In the genomic region with DNA sequence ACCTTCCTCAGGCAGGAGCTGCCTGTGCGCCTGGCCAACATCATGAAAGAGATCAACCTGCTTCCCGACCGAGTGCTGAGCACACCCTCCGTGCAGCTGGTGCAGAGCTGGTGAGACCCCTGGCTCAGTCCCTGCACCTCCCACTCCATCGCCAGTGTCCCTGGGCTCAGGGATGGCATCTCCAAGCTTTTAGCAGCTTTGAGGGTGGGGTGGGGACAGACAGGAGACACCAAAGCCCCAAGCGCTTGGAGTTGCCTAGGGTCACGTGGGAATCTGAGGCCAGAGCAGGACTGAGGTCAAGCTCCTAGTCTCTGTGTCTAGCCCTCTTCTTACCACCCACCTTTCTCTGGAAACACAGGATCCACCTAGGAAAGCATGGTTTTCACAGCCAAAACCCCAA, we compare ENCODE assay signal across 21 cellular contexts. TPM values are rescaled to one million over a fixed set of nuclear protein-coding genes. Genes with fewer than 3 reads are reported as not detected.
DNase-seq lines count a peak whose midpoint lies in the region; ATAC-seq and TF ChIP-seq lines count a peak whose summit lies in the region.
"Had no signal": no experiment of that assay in that cellular context is flagged by ENCODE, and none has a peak within 500 bp of the region (broad histone marks: within the 10 kb centered on the region; RNA-seq: fewer than 3 reads in every experiment).

No MANE protein-coding gene starts in this region.

- intact Hi-C loops in CD8-positive, alpha-beta T cell (cut with DNase I, micrococcal nuclease), result loop anchor here in 1 of 2 experiments (10.0 kb wide), 1 partner anchor 393 kb away; a partner anchor contains a TSS
- intact Hi-C loops in activated CD4-positive, alpha-beta memory T cell treated with anti-CD3 and anti-CD28 coated beads for 36 hours (cut with micrococcal nuclease), result no loop called here

- no peak overlapping the region for H3K9ac ChIP-seq in smooth muscle cell (ENCODE audit: low read depth)

- POLR2A ChIA-PET in CD8-positive, alpha-beta T cell (lab: Charles Lee), result interaction anchor here (0.7 kb wide), 1 partner anchor 64 kb away, joined by 3 read pairs; no protein-coding TSS in a partner anchor
- POLR2A ChIA-PET in activated CD4-positive, alpha-beta memory T cell treated with anti-CD3 and anti-CD28 coated beads for 36 hours (lab: Charles Lee), result no interaction called here

- peak overlapping the region; percentile 56 for H3K4me3 Mint-ChIP-seq in CD8-positive, alpha-beta T cell
- peak overlapping the region; percentile 69 to 100 (median 77) for H3K4me3 Mint-ChIP-seq in nephron
- H3K4me3 Mint-ChIP-seq in activated CD4-positive, alpha-beta memory T cell treated with anti-CD3 and anti-CD28 coated beads for 36 hours, result no peak overlapping the region
- H3K4me3 Mint-ChIP-seq: stimulated activated naive CD8-positive, alpha-beta T cell treated with anti-CD3 and anti-CD28 coated beads, Interleukin-15, amount 100 ng/mL, for 72 hours; T-helper 2 cell treated with Interferon-gamma antibody and Interleukin-4, amounts not matched to agents 5 μg/mL and 100 μg/mL, for 36 hours had no signal

- peaks cover 5% of the 10 kb centered on the region for H3K36me3 ChIP-seq in CD8-positive, alpha-beta T cell (ENCODE audit: insufficient read depth, low read length)
- H3K36me3 ChIP-seq in smooth muscle cell (ENCODE audit: low read depth), result no peaks in the 10 kb centered on the region
- H3K36me3 ChIP-seq: brain microvascular endothelial cell, prostate gland had no signal

- CTCF ChIA-PET in CD8-positive, alpha-beta T cell (lab: Charles Lee), result interaction anchor here (1.3 to 5.5 kb wide), 6 partner anchors 10 to 102 kb away, joined by 3 to 42 read pairs (median 6); no protein-coding TSS in a partner anchor
- CTCF ChIA-PET in activated CD4-positive, alpha-beta memory T cell treated with anti-CD3 and anti-CD28 coated beads for 36 hours (lab: Charles Lee), result interaction anchor here (1.4 to 3.4 kb wide), 3 partner anchors 10 to 20 kb away, joined by 5 to 24 read pairs (median 9); no protein-coding TSS in a partner anchor

- no peaks in the 10 kb centered on the region for H3K27me3 Mint-ChIP-seq in CD8-positive, alpha-beta T cell (ENCODE audit: low read depth)
- H3K27me3 Mint-ChIP-seq in nephron (ENCODE audit: low read depth), result peaks cover 3% of the 10 kb centered on the region
- H3K27me3 Mint-ChIP-seq in activated CD4-positive, alpha-beta memory T cell treated with anti-CD3 and anti-CD28 coated beads for 36 hours, result no peaks in the 10 kb centered on the region
- H3K27me3 Mint-ChIP-seq: stimulated activated naive CD8-positive, alpha-beta T cell treated with anti-CD3 and anti-CD28 coated beads, Interleukin-15, amount 100 ng/mL, for 72 hours had no signal

- H3F3A ChIP-seq in smooth muscle cell (ENCODE audit: low read depth), result peaks cover 7% of the 10 kb centered on the region

- TF ChIP-seq CTCF in CD8-positive, alpha-beta T cell (IDR thresholded peaks at IDR 0.05), result no peak
- TF ChIP-seq CTCF in nephron (IDR thresholded peaks at IDR 0.05; ENCODE audit: unreplicated experiment in 3 of 3) (no peak), smooth muscle cell (IDR thresholded peaks at IDR 0.05; ENCODE audit: borderline replicate concordance, insufficient read depth, poor library complexity, severe bottlenecking) (no peak)

- no peak overlapping the region for H3K4me2 ChIP-seq in smooth muscle cell

- peaks cover 8% of the 10 kb centered on the region for H3K79me2 ChIP-seq in smooth muscle cell (ENCODE audit: low read depth)

- no peaks in the 10 kb centered on the region for H4K20me1 ChIP-seq in smooth muscle cell (ENCODE audit: low read depth)

- peaks cover 52% of the 10 kb centered on the region for H3K36me3 Mint-ChIP-seq in CD8-positive, alpha-beta T cell
- H3K36me3 Mint-ChIP-seq in nephron (ENCODE audit: low read depth), result peaks cover 15% of the 10 kb centered on the region
- H3K36me3 Mint-ChIP-seq in activated CD4-positive, alpha-beta memory T cell treated with anti-CD3 and anti-CD28 coated beads for 36 hours, result peaks cover 3% of the 10 kb centered on the region

- H3K9me3 Mint-ChIP-seq in CD8-positive, alpha-beta T cell, result no peaks in the 10 kb centered on the region
- no peaks in the 10 kb centered on the region for H3K9me3 Mint-ChIP-seq in nephron
- H3K9me3 Mint-ChIP-seq in activated CD4-positive, alpha-beta memory T cell treated with anti-CD3 and anti-CD28 coated beads for 36 hours, result no peaks in the 10 kb centered on the region
- H3K9me3 Mint-ChIP-seq: stimulated activated naive CD8-positive, alpha-beta T cell treated with anti-CD3 and anti-CD28 coated beads, Interleukin-15, amount 100 ng/mL, for 72 hours; T-helper 2 cell treated with Interferon-gamma antibody and Interleukin-4, amounts not matched to agents 5 μg/mL and 100 μg/mL, for 36 hours had no signal

- no peak for DNase-seq in CD8-positive, alpha-beta T cell
- no peak for DNase-seq in activated CD4-positive, alpha-beta memory T cell treated with anti-CD3 and anti-CD28 coated beads for 36 hours
- DNase-seq in smooth muscle cell (lab: John Stamatoyannopoulos, UW; ENCODE audit: unreplicated experiment), result no peak
- DNase-seq: activated CD4-positive, CD25-positive, alpha-beta regulatory T cell treated with anti-CD3 and anti-CD28 coated beads, Interleukin-2, amount 50 U/mL, for 72 hours; activated CD8-positive, alpha-beta memory T cell treated with anti-CD3 and anti-CD28 coated beads, Interleukin-2, amount 50 U/mL, for 4 hours; activated naive CD4-positive, alpha-beta T cell treated with Interleukin-2 at 50 U/mL for 16 hours; brain microvascular endothelial cell; GDM1; hypothalamus; Karpas-422; left colon; NCI-H1417; NCI-H446 treated with DMSO at 0.1 percent for 48 hours; SHP77 treated with DMSO at 0.1 percent for 48 hours; stimulated activated CD4-positive, alpha-beta T cell treated with anti-CD3 and anti-CD28 coated beads, Interleukin-15, amount 100 ng/mL, for 24 hours; stimulated activated naive CD8-positive, alpha-beta T cell treated with anti-CD3 and anti-CD28 coated beads, Interleukin-15, amount 100 ng/mL, for 72 hours had no signal

- 82% methylated on average over 7 of the region's 7 CpGs for WGBS in smooth muscle cell (ENCODE audit: low lambda C conversion rate)

- H3K27ac ChIP-seq in CD8-positive, alpha-beta T cell (ENCODE audit: low read depth, low read length), result no peak overlapping the region
- peak overlapping the region; percentile 91 for H3K27ac ChIP-seq in cingulate gyrus (ENCODE audit: low read depth, low read length)
- no peak overlapping the region for H3K27ac ChIP-seq in smooth muscle cell (ENCODE audit: low read depth)
- H3K27ac ChIP-seq: brain microvascular endothelial cell, prostate gland had no signal

- peaks cover 42% of the 10 kb centered on the region for H3K4me1 Mint-ChIP-seq in CD8-positive, alpha-beta T cell (ENCODE audit: low read depth)
- H3K4me1 Mint-ChIP-seq in nephron, result peaks cover 49% of the 10 kb centered on the region
- H3K4me1 Mint-ChIP-seq in activated CD4-positive, alpha-beta memory T cell treated with anti-CD3 and anti-CD28 coated beads for 36 hours (ENCODE audit: low read depth), result peaks cover 21% of the 10 kb centered on the region

- H2AFZ ChIP-seq in smooth muscle cell (ENCODE audit: low read depth), result no peak overlapping the region

- H3K4me1 ChIP-seq in CD8-positive, alpha-beta T cell (ENCODE audit: insufficient read depth, low read length), result peaks cover 15% of the 10 kb centered on the region
- peaks cover 24% of the 10 kb centered on the region for H3K4me1 ChIP-seq in smooth muscle cell (ENCODE audit: low read depth)

- no peaks in the 10 kb centered on the region for H3K27me3 ChIP-seq in CD8-positive, alpha-beta T cell (ENCODE audit: insufficient read depth, low read length)
- H3K27me3 ChIP-seq in smooth muscle cell (ENCODE audit: low read depth), result no peaks in the 10 kb centered on the region
- H3K27me3 ChIP-seq: brain microvascular endothelial cell had no signal

- no peaks in the 10 kb centered on the region for H3K9me3 ChIP-seq in CD8-positive, alpha-beta T cell (ENCODE audit: low read length)
- no peaks in the 10 kb centered on the region for H3K9me3 ChIP-seq in smooth muscle cell (replicated peaks; ENCODE audit: low read depth)
- H3K9me3 ChIP-seq: prostate gland had no signal

- no peak overlapping the region for H3K4me3 ChIP-seq in CD8-positive, alpha-beta T cell (ENCODE audit: low read depth, low read length)
- no peak overlapping the region for H3K4me3 ChIP-seq in smooth muscle cell
- H3K4me3 ChIP-seq: prostate gland had no signal

- H3K27ac Mint-ChIP-seq in CD8-positive, alpha-beta T cell, result no peak overlapping the region
- no peak overlapping the region for H3K27ac Mint-ChIP-seq in nephron
- no peak overlapping the region for H3K27ac Mint-ChIP-seq in activated CD4-positive, alpha-beta memory T cell treated with anti-CD3 and anti-CD28 coated beads for 36 hours
- H3K27ac Mint-ChIP-seq: T-helper 2 cell treated with Interferon-gamma antibody and Interleukin-4, amounts not matched to agents 5 μg/mL and 100 μg/mL, for 36 hours had no signal

- ATAC-seq in CD8-positive, alpha-beta T cell, result no peak
- ATAC-seq in GM19452 (IDR thresholded peaks at IDR 0.05; ENCODE audit: unreplicated experiment), result no peak
- ATAC-seq: left colon; stimulated activated naive CD8-positive, alpha-beta T cell treated with anti-CD3 and anti-CD28 coated beads, Interleukin-15, amount 100 ng/mL, for 72 hours had no signal

RNA-seq across cellular contexts. Expression of a gene that starts 2.3 kb away (rescaled TPM):
- 10 to 100 TPM in 1 of 2 experiments, 1 to 10 TPM in 1; 8.4 to 10.4 TPM for total RNA-seq in CD8-positive, alpha-beta T cell
- total RNA-seq in activated CD4-positive, alpha-beta memory T cell treated with anti-CD3 and anti-CD28 coated beads for 36 hours, result 10 to 100 TPM; 13.3 to 14.6 TPM
- total RNA-seq in smooth muscle cell, result 21.7 and 28.2 TPM in 2 replicates
- 34.3 and 36.5 TPM in 2 replicates for polyA plus RNA-seq in smooth muscle cell

RNA-seq across cellular contexts. Expression of a gene that starts 32.5 kb away (rescaled TPM):
- under 1 TPM; 0.31 to 0.62 TPM for total RNA-seq in CD8-positive, alpha-beta T cell
- total RNA-seq in activated CD4-positive, alpha-beta memory T cell treated with anti-CD3 and anti-CD28 coated beads for 36 hours, result 1 to 10 TPM; 3.4 to 3.7 TPM
- 6.3 and 39.1 TPM in 2 replicates for total RNA-seq in smooth muscle cell
- 13.7 and 21.1 TPM in 2 replicates for polyA plus RNA-seq in smooth muscle cell

RNA-seq across cellular contexts. Expression of a gene that starts 41.5 kb away (rescaled TPM):
- total RNA-seq in CD8-positive, alpha-beta T cell, result 1 to 10 TPM; 1.6 to 2.0 TPM
- total RNA-seq in activated CD4-positive, alpha-beta memory T cell treated with anti-CD3 and anti-CD28 coated beads for 36 hours, result 10 to 100 TPM; 15.8 to 17.6 TPM
- 44.7 and 77.9 TPM in 2 replicates for total RNA-seq in smooth muscle cell
- 30.0 and 70.4 TPM in 2 replicates for polyA plus RNA-seq in smooth muscle cell

RNA-seq across cellular contexts. Expression of a gene that starts 53.0 kb away (rescaled TPM):
- total RNA-seq in CD8-positive, alpha-beta T cell, result 10 to 100 TPM; 64.3 TPM
- total RNA-seq in activated CD4-positive, alpha-beta memory T cell treated with anti-CD3 and anti-CD28 coated beads for 36 hours, result 10 to 100 TPM; 84.3 to 86.1 TPM
- total RNA-seq in smooth muscle cell, result 20.8 and 21.8 TPM in 2 replicates
- polyA plus RNA-seq in smooth muscle cell, result 6.7 and 10.2 TPM in 2 replicates

Comparison
In these comparisons a context has a peak if more than half of its experiments do, and no peak if none do; other contexts are left out.
1. RNA of a gene that starts 41.5 kb away (total RNA-seq): 44.7 to 77.9 TPM in smooth muscle cell and 15.8 to 17.6 TPM in activated CD4-positive, alpha-beta memory T cell treated with anti-CD3 and anti-CD28 coated beads for 36 hours; 1.6 to 2.0 TPM in CD8-positive, alpha-beta T cell; every median in the first group is over 4 times any median in the second.